In the genomic region with DNA sequence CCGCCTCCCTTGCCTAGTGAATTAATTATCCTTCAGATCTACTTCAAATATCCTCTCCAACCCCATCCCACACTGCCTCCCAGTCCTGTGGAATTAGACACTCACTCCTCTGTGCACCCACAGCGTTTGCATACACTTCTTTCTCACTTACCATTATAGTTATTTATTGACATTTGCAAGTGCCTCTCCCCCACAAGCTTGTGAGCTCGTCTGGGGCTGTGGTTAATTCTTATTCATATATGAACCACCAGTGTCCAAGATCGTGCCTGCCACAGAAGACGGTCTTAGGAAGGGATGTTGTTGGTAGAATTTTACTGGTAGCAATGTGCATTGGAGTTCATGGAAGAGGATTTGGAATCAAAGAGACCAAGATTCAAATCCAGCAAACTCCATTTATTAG, we compare ENCODE assay signal across 30 cellular contexts.
DNase-seq lines count a peak whose midpoint lies in the region; ATAC-seq and TF ChIP-seq lines count a peak whose summit lies in the region.
"Had no signal": no experiment of that assay in that cellular context is flagged by ENCODE, and none has a peak within 500 bp of the region (broad histone marks: within the 10 kb centered on the region; RNA-seq: fewer than 3 reads in every experiment).

No MANE protein-coding gene starts in this region.

- peak; percentile 55 for ATAC-seq in GM19043 (IDR thresholded peaks at IDR 0.05; ENCODE audit: low read depth, unreplicated experiment)
- ATAC-seq in HG03135 (IDR thresholded peaks at IDR 0.05; ENCODE audit: unreplicated experiment), result peak; percentile 68
- no peak for ATAC-seq in left lung
- no peak for ATAC-seq in HG02798 (IDR thresholded peaks at IDR 0.05; ENCODE audit: poor library complexity, unreplicated experiment)
- ATAC-seq: activated naive CD4-positive, alpha-beta T cell treated with anti-CD3 and anti-CD28 coated beads, Interleukin-2, amount 50 U/mL, for 72 hours; left lobe of liver had no signal

- no peak for DNase-seq in CD8-positive, alpha-beta memory T cell
- DNase-seq in immature natural killer cell, result no peak
- no peak for DNase-seq in left lung
- no peak for DNase-seq in COLO829 (ENCODE audit: low spot score)
- DNase-seq: activated CD4-positive, CD25-positive, alpha-beta regulatory T cell treated with anti-CD3 and anti-CD28 coated beads, Interleukin-2, amount 50 U/mL, for 72 hours; cortex of kidney; EL; endodermal cell; esophagus squamous epithelium; HCEC 1CT; Karpas-422; MV-4-11; NCI-H146; NCI-H526; ovary; Peyer's patch; SIG-M5; spleen; stimulated activated CD4-positive, alpha-beta T cell treated with anti-CD3 and anti-CD28 coated beads, Interleukin-2, amount 100 ng/mL, for 48 hours; stimulated activated naive CD4-positive, alpha-beta T cell; SW 1271 had no signal

- no peaks in the 10 kb centered on the region for H3K36me3 ChIP-seq in CD8-positive, alpha-beta memory T cell (ENCODE audit: insufficient read depth, low read length)
- H3K36me3 ChIP-seq in left lung, result no peaks in the 10 kb centered on the region
- H3K36me3 ChIP-seq: BLaER1 treated with 17β-estradiol and CSF1 and Interleukin-3, amounts not matched to agents 10 nM and 100 nM; esophagus squamous epithelium; ovary; Peyer's patch; right atrium auricular region; spleen had no signal

- no peak for TF ChIP-seq CTCF in left lung (IDR thresholded peaks at IDR 0.05)

- peaks cover 0 to 5% (median 2%) of the 10 kb centered on the region in 3 donors for H3K36me3 Mint-ChIP-seq in CD8-positive, alpha-beta memory T cell
- H3K36me3 Mint-ChIP-seq in immature natural killer cell, result peaks cover 0 to 17% (median 3%) of the 10 kb centered on the region in 3 donors
- H3K36me3 Mint-ChIP-seq: activated naive CD4-positive, alpha-beta T cell treated with anti-CD3 and anti-CD28 coated beads, Interleukin-2, amount 50 U/mL, for 72 hours had no signal

- H3K4me3 ChIP-seq in CD8-positive, alpha-beta memory T cell (ENCODE audit: low read length), result no peak overlapping the region
- H3K4me3 ChIP-seq in left lung, result no peak overlapping the region
- H3K4me3 ChIP-seq: BLaER1 treated with 17β-estradiol and CSF1 and Interleukin-3, amounts not matched to agents 10 nM and 100 nM; esophagus squamous epithelium; hepatocyte; ovary; Peyer's patch; right atrium auricular region; spleen had no signal

- H3K27me3 Mint-ChIP-seq in CD8-positive, alpha-beta memory T cell, result no peaks in the 10 kb centered on the region
- peaks cover 4 to 10% (median 10%) of the 10 kb centered on the region in 3 donors for H3K27me3 Mint-ChIP-seq in immature natural killer cell (ENCODE audit: low read depth in 3 of 3)

- H3K27ac ChIP-seq in CD8-positive, alpha-beta memory T cell (ENCODE audit: low read depth, low read length), result no peak overlapping the region
- no peak overlapping the region for H3K27ac ChIP-seq in left lung
- H3K27ac ChIP-seq: BLaER1 treated with 17β-estradiol and CSF1 and Interleukin-3, amounts not matched to agents 10 nM and 100 nM; esophagus squamous epithelium; hepatocyte; HL-60; ovary; Peyer's patch; right atrium auricular region had no signal

- intact Hi-C loops in left lung (cut with DNase I), result no loop called here

- POLR2A ChIA-PET in CD8-positive, alpha-beta memory T cell (lab: Charles Lee), result no interaction called here

- peak overlapping the region in 7 of 8 donors; percentile 68 to 99 (median 82) for H3K27ac Mint-ChIP-seq in CD8-positive, alpha-beta memory T cell
- peak overlapping the region; percentile 77 to 100 (median 99) for H3K27ac Mint-ChIP-seq in immature natural killer cell
- H3K27ac Mint-ChIP-seq: activated naive CD4-positive, alpha-beta T cell treated with anti-CD3 and anti-CD28 coated beads, Interleukin-2, amount 50 U/mL, for 72 hours; endodermal cell had no signal

- no peak overlapping the region for H3K4me3 Mint-ChIP-seq in CD8-positive, alpha-beta memory T cell
- peak overlapping the region in 3 of 5 donors; percentile 8 to 41 (median 34) for H3K4me3 Mint-ChIP-seq in immature natural killer cell
- H3K4me3 Mint-ChIP-seq: endodermal cell had no signal

- no peaks in the 10 kb centered on the region for H3K9me3 ChIP-seq in CD8-positive, alpha-beta memory T cell (ENCODE audit: low read length)
- no peaks in the 10 kb centered on the region for H3K9me3 ChIP-seq in left lung
- H3K9me3 ChIP-seq: BLaER1 treated with 17β-estradiol and CSF1 and Interleukin-3, amounts not matched to agents 10 nM and 100 nM; esophagus squamous epithelium; ovary; Peyer's patch; right atrium auricular region; spleen had no signal

- H3K9me3 Mint-ChIP-seq in CD8-positive, alpha-beta memory T cell, result no peaks in the 10 kb centered on the region
- no peaks in the 10 kb centered on the region for H3K9me3 Mint-ChIP-seq in immature natural killer cell
- H3K9me3 Mint-ChIP-seq: activated naive CD4-positive, alpha-beta T cell treated with anti-CD3 and anti-CD28 coated beads, Interleukin-2, amount 50 U/mL, for 72 hours; endodermal cell had no signal

- CTCF ChIA-PET in CD8-positive, alpha-beta memory T cell (lab: Charles Lee), result no interaction called here

- H3K27me3 ChIP-seq in CD8-positive, alpha-beta memory T cell (ENCODE audit: insufficient read depth, low read length, poor library complexity, severe bottlenecking), result no peaks in the 10 kb centered on the region
- no peaks in the 10 kb centered on the region for H3K27me3 ChIP-seq in left lung
- H3K27me3 ChIP-seq: BLaER1 treated with 17β-estradiol and CSF1 and Interleukin-3, amounts not matched to agents 10 nM and 100 nM; esophagus squamous epithelium; hepatocyte; ovary; Peyer's patch; right atrium auricular region; spleen had no signal

- H3K4me1 Mint-ChIP-seq in CD8-positive, alpha-beta memory T cell, result peaks cover 68 to 89% (median 87%) of the 10 kb centered on the region in 3 donors
- peaks cover 85 to 88% of the 10 kb centered on the region in 2 donors for H3K4me1 Mint-ChIP-seq in immature natural killer cell

- H3K4me1 ChIP-seq in CD8-positive, alpha-beta memory T cell (ENCODE audit: insufficient read depth, low read length), result peaks cover 52% of the 10 kb centered on the region
- H3K4me1 ChIP-seq in left lung, result no peaks in the 10 kb centered on the region
- H3K4me1 ChIP-seq: right atrium auricular region had no signal

Comparison
In these comparisons a context has a peak if more than half of its experiments do, and no peak if none do; other contexts are left out.
1. H3K4me3 Mint-ChIP-seq: peak in immature natural killer cell (3 of 5); none in CD8-positive, alpha-beta memory T cell (0 of 7).
2. ATAC-seq: peak in GM19043 (single experiment) and HG03135 (single experiment); none in left lung (single experiment) and HG02798 (single experiment).